20 cellular contexts compared by ENCODE assay signal in the genomic region with DNA sequence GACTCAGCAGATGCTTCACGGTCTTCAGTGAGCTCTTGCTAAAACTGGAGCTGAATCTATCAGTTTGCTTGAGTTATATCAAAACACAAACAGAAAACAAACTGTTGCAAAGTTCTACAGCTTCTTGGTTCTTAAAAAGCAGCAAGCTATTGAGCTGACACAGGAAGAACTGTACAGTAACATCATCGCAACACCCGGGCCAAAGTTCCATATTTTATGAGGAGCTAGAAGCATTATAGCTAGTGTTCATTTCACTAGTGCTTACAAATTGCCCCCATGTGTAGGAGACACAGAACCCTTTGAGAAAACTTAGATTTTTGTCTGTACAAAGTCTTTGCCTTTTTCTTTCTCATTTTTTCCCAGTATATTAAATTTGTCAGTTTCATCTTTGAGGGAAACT.
"Had no signal": no experiment of that assay in that cellular context is flagged by ENCODE, and none has a peak within 500 bp of the region (broad histone marks: within the 10 kb centered on the region; RNA-seq: fewer than 3 reads in every experiment).

No MANE protein-coding gene starts in this region.

- H3K9ac ChIP-seq: parathyroid adenoma had no signal

- H3K27ac Mint-ChIP-seq: memory B cell; naive B cell; natural killer cell treated with Interleukin-12 subunit alpha and Interleukin-12 subunit beta and Interleukin-15 and Interleukin-18, amount 100 ng/mL, for 72 hours; progenitor cell of endocrine pancreas; stimulated activated memory B cell treated with anti-CD40 and anti-IgM and Interleukin-4, amounts not matched to agents 10 μg/mL and 1 μg/mL and 100 μg/mL, for 72 hours; stimulated activated naive CD8-positive, alpha-beta T cell treated with anti-CD3 and anti-CD28 coated beads, Interleukin-15, Interleukin-2, amounts not matched to agents 100 ng/mL and 50 ng/mL, for 24 hours had no signal

- H3K9me3 Mint-ChIP-seq: natural killer cell treated with Interleukin-12 subunit alpha and Interleukin-12 subunit beta and Interleukin-15 and Interleukin-18, amount 100 ng/mL, for 72 hours had no signal

- H3K4me3 ChIP-seq: dorsolateral prefrontal cortex, lung, right lobe of liver, thoracic aorta, tibial nerve, vagina had no signal

- H3K9me3 ChIP-seq: neutrophil, right lobe of liver, thoracic aorta, vagina had no signal

- H3K4me1 Mint-ChIP-seq: memory B cell; naive B cell; neural crest cell; stimulated activated memory B cell treated with anti-CD40 and anti-IgM and Interleukin-4, amounts not matched to agents 10 μg/mL and 1 μg/mL and 100 μg/mL, for 72 hours had no signal

- DNase-seq: dorsolateral prefrontal cortex; effector CD4-positive, alpha-beta T cell; naive B cell; right lobe of liver; stimulated activated CD4-positive, alpha-beta T cell treated with anti-CD3 and anti-CD28 coated beads, Interleukin-4, amount 100 ng/mL, for 4 hours had no signal

- H3K36me3 Mint-ChIP-seq: naive B cell; natural killer cell treated with Interleukin-12 subunit alpha and Interleukin-12 subunit beta and Interleukin-15 and Interleukin-18, amount 100 ng/mL, for 72 hours; stimulated activated memory B cell treated with anti-CD40 and anti-IgM and Interleukin-4, amounts not matched to agents 10 μg/mL and 1 μg/mL and 100 μg/mL, for 72 hours had no signal

- H3K4me3 Mint-ChIP-seq: memory B cell; naive B cell; natural killer cell treated with Interleukin-12 subunit alpha and Interleukin-12 subunit beta and Interleukin-15 and Interleukin-18, amount 100 ng/mL, for 72 hours; neural crest cell; stimulated activated memory B cell treated with anti-CD40 and anti-IgM and Interleukin-4, amounts not matched to agents 10 μg/mL and 1 μg/mL and 100 μg/mL, for 72 hours; stimulated activated naive CD8-positive, alpha-beta T cell treated with anti-CD3 and anti-CD28 coated beads, Interleukin-15, Interleukin-2, amounts not matched to agents 100 ng/mL and 50 ng/mL, for 24 hours had no signal

- ATAC-seq: left lobe of liver; natural killer cell treated with Interleukin-12 subunit alpha and Interleukin-12 subunit beta and Interleukin-15 and Interleukin-18, amount 100 ng/mL, for 72 hours; right lobe of liver; stimulated activated memory B cell treated with anti-CD40 and anti-IgM and Interleukin-4, amounts not matched to agents 10 μg/mL and 1 μg/mL and 100 μg/mL, for 72 hours had no signal

- H3K27ac ChIP-seq: dorsolateral prefrontal cortex, neutrophil, parathyroid adenoma, right lobe of liver, thoracic aorta, tibial nerve, vagina had no signal

- H3K4me1 ChIP-seq: parathyroid adenoma, right lobe of liver, tibial nerve, vagina had no signal

- H3K36me3 ChIP-seq: neutrophil, right lobe of liver, thoracic aorta, tibial nerve, vagina had no signal

- FAIRE-seq: frontal cortex, keratinocyte had no signal

- H3K27me3 ChIP-seq: neutrophil, right lobe of liver, tibial nerve, vagina had no signal

- H3K27me3 Mint-ChIP-seq: progenitor cell of endocrine pancreas had no signal
